9 cellular contexts compared by ENCODE assay signal in the genomic region with DNA sequence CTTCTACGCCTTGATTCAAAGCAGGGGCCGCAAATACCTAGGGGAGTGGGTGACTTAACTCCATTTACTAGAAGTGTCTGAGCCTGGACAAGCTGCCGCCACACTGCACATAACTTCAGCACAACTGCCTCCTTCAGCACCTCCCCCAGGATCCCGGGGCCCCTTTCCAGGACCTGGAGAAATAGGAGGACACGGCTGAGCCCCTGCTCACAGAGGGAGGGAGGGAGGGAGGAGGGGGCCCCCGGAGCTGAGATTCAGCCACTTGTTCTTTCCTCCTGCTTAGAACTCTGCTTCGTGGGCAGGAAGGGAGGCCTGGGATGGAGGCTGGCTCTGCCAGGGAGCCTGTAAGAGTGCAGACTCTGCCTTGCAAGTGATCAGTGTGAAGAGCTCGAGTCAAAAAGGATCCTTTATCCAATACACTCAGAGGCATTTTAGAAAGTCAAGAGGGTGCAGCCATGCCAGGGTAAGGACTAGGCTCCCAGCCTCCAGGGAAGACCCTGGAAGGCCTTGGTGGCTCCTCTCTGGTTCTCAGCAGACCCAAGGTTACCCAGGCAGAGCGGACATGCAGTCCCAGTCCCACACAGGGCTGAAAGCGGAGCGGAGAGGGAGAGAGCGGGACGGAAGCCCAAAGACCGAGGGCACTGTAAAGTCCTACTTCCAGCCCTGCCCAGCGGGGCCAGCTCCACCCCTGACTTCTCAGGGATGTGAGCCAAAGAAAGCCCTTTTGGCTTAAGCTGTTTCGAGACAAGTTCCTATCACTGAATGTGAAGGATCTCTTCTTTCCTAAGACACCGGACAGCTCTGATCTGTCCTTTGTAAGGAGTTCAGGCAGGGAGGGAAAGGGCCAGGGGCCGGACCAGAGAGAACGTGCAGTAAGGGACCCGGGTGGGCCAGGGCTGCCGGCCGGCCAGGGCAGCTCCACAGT. TPM values are rescaled to one million over a fixed set of nuclear protein-coding genes. Genes with fewer than 3 reads are reported as not detected.
A peak's percentile ranks its signal among the peaks of the same experiment; 100 is the strongest.
DNase-seq lines count a peak whose midpoint lies in the region; TF ChIP-seq lines count a peak whose summit lies in the region.
"Had no signal": no experiment of that assay in that cellular context is flagged by ENCODE, and none has a peak within 500 bp of the region (broad histone marks: within the 10 kb centered on the region; RNA-seq: fewer than 3 reads in every experiment).

No MANE protein-coding gene starts in this region.

- no peak for TF ChIP-seq EP300 in transverse colon (IDR thresholded peaks at IDR 0.05; ENCODE audit: low read depth)

- H3K27me3 Mint-ChIP-seq in endothelial cell (ENCODE audit: unreplicated experiment): peaks cover 5% of the 10 kb centered on the region

- DNase-seq in fibroblast of the conjunctiva (ENCODE audit: low read depth) (peak; percentile 57), transverse colon (peak; percentile 16), pons (ENCODE audit: low spot score) (no peak), T-helper 1 cell (no peak), endothelial cell (ENCODE audit: low spot score) (no peak)
- no peak for DNase-seq in effector CD4-positive, alpha-beta T cell
- DNase-seq: RPMI8226 had no signal

- H3K27ac Mint-ChIP-seq in endothelial cell (ENCODE audit: unreplicated experiment): no peak overlapping the region

- TF ChIP-seq CTCF in transverse colon (IDR thresholded peaks at IDR 0.05) (no peak), endothelial cell (IDR thresholded peaks at IDR 0.05; ENCODE audit: unreplicated experiment) (no peak)

- in situ Hi-C loops in transverse colon (cut with MboI; ENCODE audit: low pct_ligation_motif_present in 1 of 4, low pct_unique_long_range_greater_than_20kb in 1 of 4, low sequenced_read_pairs in 3 of 4): loop anchor here in 2 of 4 donors (5.0 to 10.0 kb wide), 2 partner anchors 83 to 85 kb away; no protein-coding TSS in a partner anchor

- no peak for TF ChIP-seq POLR2A in transverse colon (IDR thresholded peaks at IDR 0.05)

- H3K4me1 ChIP-seq in muscle layer of duodenum (ENCODE audit: control insufficient read depth in 1 of 2, insufficient read depth in 2 of 2, low read length in 2 of 2): peaks cover 10 to 22% of the 10 kb centered on the region in 2 donors
- H3K4me1 ChIP-seq in transverse colon: peaks cover 0 to 22% (median 17%) of the 10 kb centered on the region in 4 donors

- 20 to 69% methylated on average over 1 to 22 of the region's 22 CpGs for WGBS in transverse colon (ENCODE audit: low coverage in 1 of 2), 2 donors

- H3K27me3 ChIP-seq in muscle layer of duodenum (ENCODE audit: low read depth, low read length) (no peaks in the 10 kb centered on the region), transverse colon (no peaks in the 10 kb centered on the region)

- H3K27ac ChIP-seq in angular gyrus (ENCODE audit: low read depth, low read length) (peak overlapping the region; percentile 54), muscle layer of duodenum (ENCODE audit: low read length) (peak overlapping the region; percentile 76), transverse colon (peak overlapping the region; percentile 65 to 90 (median 84))

- intact Hi-C loops in transverse colon (cut with DNase I; ENCODE audit: low total_unique reads): loop anchor here (5.0 kb wide), 1 partner anchor 78 kb away; no protein-coding TSS in a partner anchor

- H3K36me3 ChIP-seq in muscle layer of duodenum (ENCODE audit: control insufficient read depth in 1 of 2, insufficient read depth in 2 of 2, low read length in 2 of 2) (no peaks in the 10 kb centered on the region), transverse colon (no peaks in the 10 kb centered on the region)

- H3K4me1 Mint-ChIP-seq in endothelial cell (ENCODE audit: unreplicated experiment): peaks cover 7% of the 10 kb centered on the region

- no peaks in the 10 kb centered on the region for H3K9me3 Mint-ChIP-seq in endothelial cell (ENCODE audit: unreplicated experiment)

- no peaks in the 10 kb centered on the region for H3K9me3 ChIP-seq in muscle layer of duodenum (ENCODE audit: control insufficient read depth in 1 of 2, low read length in 2 of 2)
- no peaks in the 10 kb centered on the region for H3K9me3 ChIP-seq in transverse colon

- H3K4me3 Mint-ChIP-seq in endothelial cell (ENCODE audit: unreplicated experiment): no peak overlapping the region

- no peaks in the 10 kb centered on the region for H3K36me3 Mint-ChIP-seq in endothelial cell (ENCODE audit: low read depth, unreplicated experiment)

- peak overlapping the region; percentile 12 to 52 for H3K4me3 ChIP-seq in muscle layer of duodenum (ENCODE audit: low read depth in 1 of 2, low read length in 2 of 2)
- H3K4me3 ChIP-seq in transverse colon: peak overlapping the region in 3 of 4 donors; percentile 25 to 28 (median 27)

RNA-seq across cellular contexts. Expression of a gene that starts 8.6 kb away (rescaled TPM):
- total RNA-seq in transverse colon (10 to 100 TPM; 11.5 to 59.5 (median 14.4) TPM), endothelial cell (ENCODE audit: unreplicated experiment) (18.3 TPM)

Comparison
In these comparisons a context has a peak if more than half of its experiments do, and no peak if none do; other contexts are left out.
1. DNase-seq: peak in fibroblast of the conjunctiva (single experiment) and transverse colon (single experiment); none in pons (single experiment), effector CD4-positive, alpha-beta T cell (single experiment), T-helper 1 cell (0 of 5) and endothelial cell (single experiment).
2. Peak in every context shown above with its lines, with median percentiles within 50 percentile points of each other: H3K27ac ChIP-seq.